24 cellular contexts compared by ENCODE assay signal in genomic region chr14:94989946-94990345, GRCh38.
DNase-seq lines count a peak whose midpoint lies in the region; ATAC-seq, FAIRE-seq and TF ChIP-seq lines count a peak whose summit lies in the region.
"Had no signal": no experiment of that assay in that cellular context is flagged by ENCODE, and none has a peak within 500 bp of the region (broad histone marks: within the 10 kb centered on the region; RNA-seq: fewer than 3 reads in every experiment).

No MANE protein-coding gene starts in this region.

- FAIRE-seq in small intestine (lab: Jason Lieb, UNC) = no peak

- TF ChIP-seq CTCF in MCF 10A (IDR thresholded peaks at IDR 0.05; ENCODE audit: unreplicated experiment) = no peak
- no peak for TF ChIP-seq CTCF in breast epithelium (IDR thresholded peaks at IDR 0.05)

- H3K36me3 ChIP-seq in breast epithelium = no peaks in the 10 kb centered on the region
- H3K36me3 ChIP-seq in small intestine (ENCODE audit: control insufficient read depth in 2 of 2, insufficient read depth in 2 of 2, low read length in 2 of 2) = no peaks in the 10 kb centered on the region
- H3K36me3 ChIP-seq: BLaER1 treated with 17β-estradiol and CSF1 and Interleukin-3, amounts not matched to agents 10 nM and 100 nM; SJSA1 had no signal

- intact Hi-C loops in MCF 10A (cut with micrococcal nuclease) = loop anchor here (5.0 kb wide), 1 partner anchor 107 kb away; no protein-coding TSS in a partner anchor
- intact Hi-C loops in breast epithelium (cut with DNase I; ENCODE audit: low total_unique reads) = no loop called here

- H3K27me3 ChIP-seq in breast epithelium = no peaks in the 10 kb centered on the region
- peaks cover 0 to 6% of the 10 kb centered on the region in 2 donors for H3K27me3 ChIP-seq in small intestine (ENCODE audit: control insufficient read depth in 2 of 2, insufficient read depth in 2 of 2, low read length in 2 of 2)
- H3K27me3 ChIP-seq: BLaER1 treated with 17β-estradiol and CSF1 and Interleukin-3, amounts not matched to agents 10 nM and 100 nM; SJSA1 had no signal

- CTCF ChIA-PET in MCF 10A (lab: Yijun Ruan, JAX) = no interaction called here

- no peak for ATAC-seq in HG03196 (IDR thresholded peaks at IDR 0.05; ENCODE audit: unreplicated experiment)

- H3K27ac Mint-ChIP-seq in MCF 10A (ENCODE audit: low read depth, unreplicated experiment) = no peak overlapping the region

- H3K4me3 ChIP-seq in breast epithelium = no peak overlapping the region
- no peak overlapping the region for H3K4me3 ChIP-seq in small intestine (ENCODE audit: low read depth in 1 of 2, low read length in 2 of 2)
- H3K4me3 ChIP-seq: BLaER1 treated with 17β-estradiol and CSF1 and Interleukin-3, amounts not matched to agents 10 nM and 100 nM; GM23248; PC-9; SJSA1 had no signal

- H3K4me1 ChIP-seq in breast epithelium (no peaks in the 10 kb centered on the region), small intestine (ENCODE audit: control insufficient read depth in 2 of 2, insufficient read depth in 1 of 2, low read depth in 1 of 2, low read length in 1 of 2) (no peaks in the 10 kb centered on the region)
- H3K4me1 ChIP-seq: SJSA1 had no signal

- peaks cover 44% of the 10 kb centered on the region for H3K27me3 Mint-ChIP-seq in MCF 10A (ENCODE audit: insufficient read depth, unreplicated experiment)

- in situ Hi-C loops in KBM-7 (cut with MboI; ENCODE audit: low pct_unique_long_range_greater_than_20kb, low sequenced_read_pairs) = no loop called here

- H3K4me3 Mint-ChIP-seq in MCF 10A (ENCODE audit: unreplicated experiment) = no peak overlapping the region
- H3K4me3 Mint-ChIP-seq: CD4-positive, alpha-beta memory T cell had no signal

- peaks cover 0 to 7% of the 10 kb centered on the region in 2 donors for H3K9me3 ChIP-seq in breast epithelium
- no peaks in the 10 kb centered on the region for H3K9me3 ChIP-seq in small intestine (ENCODE audit: control insufficient read depth, low read depth)
- H3K9me3 ChIP-seq: SJSA1 had no signal

- H3K36me3 Mint-ChIP-seq in MCF 10A (ENCODE audit: insufficient read depth, unreplicated experiment) = no peaks in the 10 kb centered on the region
- H3K36me3 Mint-ChIP-seq: CD4-positive, alpha-beta memory T cell had no signal

- POLR2A ChIA-PET in MCF 10A (lab: Yijun Ruan, JAX) = interaction anchor here (1.3 kb wide), 1 partner anchor 13 kb away, joined by 3 read pairs; no protein-coding TSS in a partner anchor

- no peak overlapping the region for H3K27ac ChIP-seq in breast epithelium
- H3K27ac ChIP-seq in small intestine (ENCODE audit: low read depth in 1 of 2, low read length in 1 of 2) = no peak overlapping the region
- H3K27ac ChIP-seq: BLaER1 treated with 17β-estradiol and CSF1 and Interleukin-3, amounts not matched to agents 10 nM and 100 nM; GM23248; PC-9; SJSA1 had no signal

- DNase-seq in MCF 10A (ENCODE audit: unreplicated experiment) (peak; percentile 7), breast epithelium (ENCODE audit: low spot score in 2 of 2) (no peak), NCI-H69 (lab: John Stamatoyannopoulos, UW) (peak; percentile 96), foreskin melanocyte (peak; percentile 9), KBM-7 (no peak), globus pallidus (ENCODE audit: low spot score) (no peak), small intestine (no peak)
- DNase-seq: CD4-positive, alpha-beta memory T cell; DMS153; DND-41; GM23248; H7; KG1; MM.1S; NCI-H1417 treated with DMSO at 0.1 percent for 48 hours; NCI-H1694 treated with DMSO at 0.1 percent for 48 hours; NCI-H2081; NCI-H2227 treated with DMSO at 0.1 percent for 48 hours; PC-9; Right ventricle myocardium superior; T-helper 1 cell had no signal

- WGBS in small intestine, 3 donors = 33 to 56% (median 39%) methylated on average over 3 of the region's 3 CpGs

- BruUV-seq in MCF 10A (replicated peaks; lab: Mats Ljungman, UMichigan) = no TSS peak

- peaks cover 11% of the 10 kb centered on the region for H3K4me1 Mint-ChIP-seq in MCF 10A (ENCODE audit: insufficient read depth, unreplicated experiment)
- H3K4me1 Mint-ChIP-seq: CD4-positive, alpha-beta memory T cell had no signal

- peaks cover 7% of the 10 kb centered on the region for H3K9me3 Mint-ChIP-seq in MCF 10A (ENCODE audit: unreplicated experiment)

- TF ChIP-seq POLR2A in breast epithelium (IDR thresholded peaks at IDR 0.05) = no peak

Comparison
In these comparisons a context has a peak if more than half of its experiments do, and no peak if none do; other contexts are left out.
1. DNase-seq: peak in MCF 10A (single experiment), NCI-H69 (single experiment) and foreskin melanocyte (single experiment); none in breast epithelium (0 of 2), KBM-7 (single experiment), globus pallidus (single experiment) and small intestine (single experiment).